20 cellular contexts compared by ENCODE assay signal in the genomic region with DNA sequence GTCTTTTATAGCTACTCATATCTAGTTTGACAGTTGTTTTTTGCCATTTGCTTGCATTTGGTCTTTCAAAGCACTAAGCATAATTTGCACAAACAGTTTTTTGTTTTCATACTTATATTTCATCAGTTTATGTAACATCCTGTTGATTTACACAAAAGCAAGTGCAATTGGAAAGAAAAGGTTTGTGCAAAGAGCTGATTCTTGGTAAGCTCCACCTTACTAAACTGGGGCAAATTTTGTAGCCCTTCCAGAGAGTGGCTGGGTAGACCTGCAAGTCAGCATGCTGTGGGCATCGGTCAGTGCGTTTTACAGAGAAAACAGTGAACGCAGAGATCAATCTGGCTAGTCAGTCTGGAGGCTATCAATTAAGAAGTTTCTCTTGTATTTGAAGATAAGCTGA. TPM values are rescaled to one million over a fixed set of nuclear protein-coding genes. Genes with fewer than 3 reads are reported as not detected.
"Had no signal": no experiment of that assay in that cellular context is flagged by ENCODE, and none has a peak within 500 bp of the region (broad histone marks: within the 10 kb centered on the region; RNA-seq: fewer than 3 reads in every experiment).

No MANE protein-coding gene starts in this region.

- H3K27ac ChIP-seq: breast epithelium, gastroesophageal sphincter, parathyroid adenoma, right lobe of liver had no signal

- H3K4me3 Mint-ChIP-seq: activated naive CD8-positive, alpha-beta T cell treated with anti-CD3 and anti-CD28 coated beads, Interleukin-2, amount 10 ng/mL, durations not matched to agents 7 days and 5 days; endodermal cell; memory B cell; natural killer cell treated with Interleukin-12 subunit alpha and Interleukin-12 subunit beta and Interleukin-15 and Interleukin-18, amount 100 ng/mL, for 72 hours; stimulated activated naive CD8-positive, alpha-beta T cell treated with anti-CD3 and anti-CD28 coated beads, Interleukin-15, amount 100 ng/mL, for 72 hours had no signal

- H3K36me3 Mint-ChIP-seq: activated naive CD8-positive, alpha-beta T cell treated with anti-CD3 and anti-CD28 coated beads, Interleukin-2, amount 10 ng/mL, durations not matched to agents 7 days and 5 days; natural killer cell treated with Interleukin-12 subunit alpha and Interleukin-12 subunit beta and Interleukin-15 and Interleukin-18, amount 100 ng/mL, for 72 hours had no signal

- H3K27ac Mint-ChIP-seq: activated naive CD8-positive, alpha-beta T cell treated with anti-CD3 and anti-CD28 coated beads, Interleukin-2, amount 10 ng/mL, durations not matched to agents 7 days and 5 days; activated T-helper 2 cell treated with anti-CD3 and anti-CD28 coated beads, Interferon-gamma antibody, Interleukin-2, Interleukin-4, amounts not matched to agents 10 μg/mL and 5 μg/mL and 100 μg/mL, durations not matched to agents 14 hours and 24 hours and 36 hours; endodermal cell; memory B cell; natural killer cell treated with Interleukin-12 subunit alpha and Interleukin-12 subunit beta and Interleukin-15 and Interleukin-18, amount 100 ng/mL, for 72 hours; stimulated activated naive CD8-positive, alpha-beta T cell treated with anti-CD3 and anti-CD28 coated beads, Interleukin-15, amount 100 ng/mL, for 72 hours had no signal

- H3K9me3 ChIP-seq: breast epithelium, esophagus squamous epithelium, gastroesophageal sphincter, right lobe of liver, tibial artery had no signal

- H3K36me3 ChIP-seq: breast epithelium, esophagus squamous epithelium, gastroesophageal sphincter, right lobe of liver, tibial artery had no signal

- H3K27me3 Mint-ChIP-seq: activated naive CD8-positive, alpha-beta T cell treated with anti-CD3 and anti-CD28 coated beads, Interleukin-2, amount 10 ng/mL, durations not matched to agents 7 days and 5 days; memory B cell; natural killer cell treated with Interleukin-12 subunit alpha and Interleukin-12 subunit beta and Interleukin-15 and Interleukin-18, amount 100 ng/mL, for 72 hours; stimulated activated naive CD8-positive, alpha-beta T cell treated with anti-CD3 and anti-CD28 coated beads, Interleukin-15, amount 100 ng/mL, for 72 hours had no signal

- H3K9me3 Mint-ChIP-seq: activated naive CD8-positive, alpha-beta T cell treated with anti-CD3 and anti-CD28 coated beads, Interleukin-2, amount 10 ng/mL, durations not matched to agents 7 days and 5 days; activated T-helper 2 cell treated with anti-CD3 and anti-CD28 coated beads, Interferon-gamma antibody, Interleukin-2, Interleukin-4, amounts not matched to agents 10 μg/mL and 5 μg/mL and 100 μg/mL, durations not matched to agents 14 hours and 24 hours and 36 hours; endodermal cell; memory B cell; natural killer cell treated with Interleukin-12 subunit alpha and Interleukin-12 subunit beta and Interleukin-15 and Interleukin-18, amount 100 ng/mL, for 72 hours; stimulated activated naive CD8-positive, alpha-beta T cell treated with anti-CD3 and anti-CD28 coated beads, Interleukin-15, amount 100 ng/mL, for 72 hours had no signal

- ATAC-seq: gastroesophageal sphincter; natural killer cell treated with Interleukin-12 subunit alpha and Interleukin-12 subunit beta and Interleukin-15 and Interleukin-18, amount 100 ng/mL, for 72 hours; right lobe of liver; stimulated activated naive CD8-positive, alpha-beta T cell treated with anti-CD3 and anti-CD28 coated beads, Interleukin-15, amount 100 ng/mL, for 72 hours had no signal

- H3K4me3 ChIP-seq: breast epithelium, coronary artery, esophagus squamous epithelium, gastroesophageal sphincter, right lobe of liver, skin epidermis, tibial artery had no signal

- H3K4me1 Mint-ChIP-seq: endodermal cell had no signal

- DNase-seq: activated CD4-positive, alpha-beta T cell treated with anti-CD3 and anti-CD28 coated beads, Interleukin-2, amount 50 U/mL, for 48 hours; activated naive CD4-positive, alpha-beta T cell; activated naive CD8-positive, alpha-beta T cell treated with anti-CD3 and anti-CD28 coated beads, Interleukin-2, amount 10 ng/mL, durations not matched to agents 7 days and 5 days; amniotic stem cell; cerebellar nuclear complex; esophagus squamous epithelium; hypothalamus; right lobe of liver; stimulated activated CD4-positive, alpha-beta T cell treated with anti-CD3 and anti-CD28 coated beads, Interleukin-1b, Interleukin-23, amount 100 ng/mL, for 48 hours; stimulated activated naive CD8-positive, alpha-beta T cell treated with anti-CD3 and anti-CD28 coated beads, Interleukin-15, amount 100 ng/mL, for 72 hours; tibial artery had no signal

- H3K4me1 ChIP-seq: breast epithelium, esophagus squamous epithelium, parathyroid adenoma, right lobe of liver had no signal

- H3K27me3 ChIP-seq: breast epithelium, esophagus squamous epithelium, gastroesophageal sphincter, right lobe of liver, tibial artery had no signal

RNA-seq across cellular contexts. Expression of a gene that starts 34.5 kb away (rescaled TPM):
- total RNA-seq: endodermal cell had no signal
